ENCODE assay signal across 8 cellular contexts in the genomic region with DNA sequence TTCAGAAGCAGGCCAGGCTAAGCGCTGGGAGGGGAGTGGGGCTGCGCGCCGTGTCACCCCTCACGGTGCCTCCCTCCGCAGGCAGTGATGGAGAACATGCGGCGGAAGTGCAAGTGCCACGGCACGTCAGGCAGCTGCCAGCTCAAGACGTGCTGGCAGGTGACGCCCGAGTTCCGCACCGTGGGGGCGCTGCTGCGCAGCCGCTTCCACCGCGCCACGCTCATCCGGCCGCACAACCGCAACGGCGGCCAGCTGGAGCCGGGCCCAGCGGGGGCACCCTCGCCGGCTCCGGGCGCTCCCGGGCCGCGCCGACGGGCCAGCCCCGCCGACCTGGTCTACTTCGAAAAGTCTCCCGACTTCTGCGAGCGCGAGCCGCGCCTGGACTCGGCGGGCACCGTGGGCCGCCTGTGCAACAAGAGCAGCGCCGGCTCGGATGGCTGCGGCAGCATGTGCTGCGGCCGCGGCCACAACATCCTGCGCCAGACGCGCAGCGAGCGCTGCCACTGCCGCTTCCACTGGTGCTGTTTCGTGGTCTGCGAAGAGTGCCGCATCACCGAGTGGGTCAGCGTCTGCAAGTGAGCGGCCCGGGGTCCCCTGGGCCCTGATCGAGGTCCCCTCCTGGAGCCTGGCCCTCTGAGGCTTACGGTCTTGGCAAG. TPM values are rescaled to one million over a fixed set of nuclear protein-coding genes. Genes with fewer than 3 reads are reported as not detected.
DNase-seq lines count a peak whose midpoint lies in the region; ATAC-seq and TF ChIP-seq lines count a peak whose summit lies in the region.

No MANE protein-coding gene starts in this region.

- ATAC-seq in GM19025 (IDR thresholded peaks at IDR 0.05; ENCODE audit: low read depth, unreplicated experiment): peak; percentile 46
- ATAC-seq in HG03196 (IDR thresholded peaks at IDR 0.05; ENCODE audit: unreplicated experiment): peak; percentile 39

- peak; percentile 44 for TF ChIP-seq CTCF in BJ (IDR thresholded peaks at IDR 0.05; ENCODE audit: insufficient read depth, low read depth, low read length)

- H3K36me3 Mint-ChIP-seq in activated CD4-positive, alpha-beta memory T cell treated with anti-CD3 and anti-CD28 coated beads, Interleukin-2, amount 10 ng/mL, durations not matched to agents 7 days and 5 days (ENCODE audit: low read depth): no peaks in the 10 kb centered on the region

- H3K27ac ChIP-seq in effector memory CD4-positive, alpha-beta T cell (ENCODE audit: insufficient read depth, low read length, poor library complexity, severe bottlenecking): peak overlapping the region; percentile 95
- peak overlapping the region in 1 of 2 donors; percentile 67 for H3K27ac ChIP-seq in mucosa of rectum (ENCODE audit: low read depth in 2 of 2, low read length in 2 of 2)

- POLR2A ChIA-PET in BJ (lab: Charles Lee): no interaction called here
- POLR2A ChIA-PET in activated CD4-positive, alpha-beta memory T cell treated with anti-CD3 and anti-CD28 coated beads, Interleukin-2, amount 10 ng/mL, durations not matched to agents 7 days and 5 days (lab: Charles Lee): interaction anchor here (1.1 to 9.7 kb wide), 4 partner anchors 12 to 496 kb away, joined by 3 to 101 read pairs (median 12); a partner anchor contains a TSS

- peak overlapping the region; percentile 28 for H3K27ac Mint-ChIP-seq in activated CD4-positive, alpha-beta memory T cell treated with anti-CD3 and anti-CD28 coated beads, Interleukin-2, amount 10 ng/mL, durations not matched to agents 7 days and 5 days

- DNase-seq in BJ (ENCODE audit: low read depth): no peak
- DNase-seq in NCI-H748 treated with DMSO at 0.1 percent for 48 hours (lab: John Stamatoyannopoulos, UW): peak; percentile 62
- DNase-seq in activated CD4-positive, alpha-beta memory T cell treated with anti-CD3 and anti-CD28 coated beads, Interleukin-2, amount 10 ng/mL, durations not matched to agents 7 days and 5 days: peak; percentile 86
- peak; percentile 81 to 83 (median 83) for DNase-seq in effector memory CD4-positive, alpha-beta T cell
- DNase-seq in stimulated activated CD8-positive, alpha-beta memory T cell treated with anti-CD3 and anti-CD28 coated beads, Interleukin-4, amount 100 ng/mL, for 4 hours (ENCODE audit: low read depth in 2 of 2, low spot score in 1 of 2): peak; percentile 48 to 71

- H3K4me3 ChIP-seq in BJ (ENCODE audit: low read depth, low read length): peak overlapping the region; percentile 23; the same call in 1 of the 2 replicates
- H3K4me3 ChIP-seq in effector memory CD4-positive, alpha-beta T cell (ENCODE audit: insufficient read depth, low read depth, low read length, poor library complexity, severe bottlenecking): peak overlapping the region; percentile 25
- peak overlapping the region; percentile 41 to 63 for H3K4me3 ChIP-seq in mucosa of rectum (ENCODE audit: low read length in 2 of 2)

- peaks cover 54% of the 10 kb centered on the region for H3K4me1 ChIP-seq in effector memory CD4-positive, alpha-beta T cell (ENCODE audit: control insufficient read depth, insufficient read depth, low read length, poor library complexity, severe bottlenecking)
- peaks cover 11 to 22% of the 10 kb centered on the region in 2 donors for H3K4me1 ChIP-seq in mucosa of rectum (ENCODE audit: control insufficient read depth in 2 of 2, insufficient read depth in 2 of 2, low read length in 2 of 2)

- peak overlapping the region; percentile 2 to 45 for H3K9ac ChIP-seq in mucosa of rectum (ENCODE audit: low read depth in 1 of 2, low read length in 2 of 2)

- H3K27me3 ChIP-seq in BJ (ENCODE audit: control insufficient read depth, insufficient read depth, low read length) (peaks cover 32% of the 10 kb centered on the region), mucosa of rectum (ENCODE audit: control insufficient read depth in 2 of 2, insufficient read depth in 2 of 2, low read length in 2 of 2) (peaks cover 31 to 39% of the 10 kb centered on the region in 2 donors)
- H3K27me3 ChIP-seq in effector memory CD4-positive, alpha-beta T cell (replicated peaks; ENCODE audit: control insufficient read depth, insufficient read depth, low read length, poor library complexity, severe bottlenecking): no peaks in the 10 kb centered on the region

- H3K36me3 ChIP-seq in BJ (ENCODE audit: control insufficient read depth, insufficient read depth, low read length) (no peaks in the 10 kb centered on the region), mucosa of rectum (ENCODE audit: control insufficient read depth in 2 of 2, insufficient read depth in 2 of 2, low read length in 2 of 2) (no peaks in the 10 kb centered on the region)
- peaks cover 5% of the 10 kb centered on the region for H3K36me3 ChIP-seq in effector memory CD4-positive, alpha-beta T cell (ENCODE audit: control insufficient read depth, insufficient read depth, low read length)

- CTCF ChIA-PET in BJ (lab: Yijun Ruan, JAX): interaction anchor here (1.1 to 24.5 kb wide), 3 partner anchors 14 to 41 kb away, joined by 3 to 726 read pairs (median 5); a partner anchor contains a TSS
- CTCF ChIA-PET in activated CD4-positive, alpha-beta memory T cell treated with anti-CD3 and anti-CD28 coated beads, Interleukin-2, amount 10 ng/mL, durations not matched to agents 7 days and 5 days (lab: Charles Lee): interaction anchor here (0.5 to 10.1 kb wide), 8 partner anchors 9 to 402 kb away, joined by 3 to 387 read pairs (median 3); a partner anchor contains a TSS

- no peaks in the 10 kb centered on the region for H3K9me3 ChIP-seq in effector memory CD4-positive, alpha-beta T cell (ENCODE audit: control insufficient read depth, low read length)
- H3K9me3 ChIP-seq in mucosa of rectum (ENCODE audit: control insufficient read depth in 2 of 2, low read length in 2 of 2): no peaks in the 10 kb centered on the region

- peaks cover 56% of the 10 kb centered on the region for H3K27me3 Mint-ChIP-seq in activated CD4-positive, alpha-beta memory T cell treated with anti-CD3 and anti-CD28 coated beads, Interleukin-2, amount 10 ng/mL, durations not matched to agents 7 days and 5 days

- no peaks in the 10 kb centered on the region for H3K9me3 Mint-ChIP-seq in activated CD4-positive, alpha-beta memory T cell treated with anti-CD3 and anti-CD28 coated beads, Interleukin-2, amount 10 ng/mL, durations not matched to agents 7 days and 5 days

- H3K4me3 Mint-ChIP-seq in activated CD4-positive, alpha-beta memory T cell treated with anti-CD3 and anti-CD28 coated beads, Interleukin-2, amount 10 ng/mL, durations not matched to agents 7 days and 5 days: peak overlapping the region; percentile 60

- peaks cover 41% of the 10 kb centered on the region for H3K4me1 Mint-ChIP-seq in activated CD4-positive, alpha-beta memory T cell treated with anti-CD3 and anti-CD28 coated beads, Interleukin-2, amount 10 ng/mL, durations not matched to agents 7 days and 5 days

RNA-seq across cellular contexts. Expression of a gene that starts 12.2 kb away (rescaled TPM):
- not detected in 2 replicates for polyA plus RNA-seq in BJ (2011; rRNA removed)
- polyA minus RNA-seq in BJ (2011; rRNA and poly(A)+ RNA removed): not detected in 2 replicates
- 1 to 10 TPM in 1 of 2 experiments, under 1 TPM in 1; 0.70 to 1.4 TPM for total RNA-seq in activated CD4-positive, alpha-beta memory T cell treated with anti-CD3 and anti-CD28 coated beads, Interleukin-2, amount 10 ng/mL, durations not matched to agents 7 days and 5 days

RNA-seq across cellular contexts. Expression of a gene that starts 33.2 kb away (rescaled TPM):
- polyA plus RNA-seq in BJ (2011; rRNA removed): not detected in 2 replicates
- not detected in 2 replicates for polyA minus RNA-seq in BJ (2011; rRNA and poly(A)+ RNA removed)
- total RNA-seq in activated CD4-positive, alpha-beta memory T cell treated with anti-CD3 and anti-CD28 coated beads, Interleukin-2, amount 10 ng/mL, durations not matched to agents 7 days and 5 days: not detected
